Comparison of ENCODE assay signal across 1 cellular context in genomic region chr7:73154586-73155038, GRCh38.
TF ChIP-seq lines count a peak whose summit lies in the region.

No MANE protein-coding gene starts in this region.

TF ChIP-seq in HEK293, 187 proteins besides CTCF, POLR2A, EP300 and RAD21 (continued from another document):
- TF ChIP-seq ZBTB44 (tag by site-specific recombination; IDR thresholded peaks at IDR 0.05): peak; percentile 97
- TF ChIP-seq OSR2 (tag by site-specific recombination; IDR thresholded peaks at IDR 0.05): peak; percentile 93
- peak; percentile 94 for TF ChIP-seq SCRT2 (tag by site-specific recombination; IDR thresholded peaks at IDR 0.05)
- TF ChIP-seq ZNF501 (tag by site-specific recombination; IDR thresholded peaks at IDR 0.05): 0 out of 2 replicates have a peak, but pooled peaks have one; percentile 38
- peak; percentile 89 for TF ChIP-seq ZNF76 (tag by site-specific recombination; IDR thresholded peaks at IDR 0.05; ENCODE audit: borderline replicate concordance, low read depth)
- peak; percentile 38; the same call in 1 of the 2 replicates for TF ChIP-seq KLF8 (tag by site-specific recombination; IDR thresholded peaks at IDR 0.05)
- TF ChIP-seq ZSCAN30 (tag by site-specific recombination; IDR thresholded peaks at IDR 0.05): peak; percentile 56; the same call in 1 of the 2 replicates
- TF ChIP-seq, protein P1, sequence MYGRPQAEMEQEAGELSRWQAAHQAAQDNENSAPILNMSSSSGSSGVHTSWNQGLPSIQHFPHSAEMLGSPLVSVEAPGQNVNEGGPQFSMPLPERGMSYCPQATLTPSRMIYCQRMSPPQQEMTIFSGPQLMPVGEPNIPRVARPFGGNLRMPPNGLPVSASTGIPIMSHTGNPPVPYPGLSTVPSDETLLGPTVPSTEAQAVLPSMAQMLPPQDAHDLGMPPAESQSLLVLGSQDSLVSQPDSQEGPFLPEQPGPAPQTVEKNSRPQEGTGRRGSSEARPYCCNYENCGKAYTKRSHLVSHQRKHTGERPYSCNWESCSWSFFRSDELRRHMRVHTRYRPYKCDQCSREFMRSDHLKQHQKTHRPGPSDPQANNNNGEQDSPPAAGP (tag by site-specific recombination; IDR thresholded peaks at IDR 0.05): peak; percentile 40; the same call in 1 of the 2 replicates
- TF ChIP-seq GLIS2 (tag by site-specific recombination; IDR thresholded peaks at IDR 0.05): peak; percentile 95
- TF ChIP-seq, protein P2, sequence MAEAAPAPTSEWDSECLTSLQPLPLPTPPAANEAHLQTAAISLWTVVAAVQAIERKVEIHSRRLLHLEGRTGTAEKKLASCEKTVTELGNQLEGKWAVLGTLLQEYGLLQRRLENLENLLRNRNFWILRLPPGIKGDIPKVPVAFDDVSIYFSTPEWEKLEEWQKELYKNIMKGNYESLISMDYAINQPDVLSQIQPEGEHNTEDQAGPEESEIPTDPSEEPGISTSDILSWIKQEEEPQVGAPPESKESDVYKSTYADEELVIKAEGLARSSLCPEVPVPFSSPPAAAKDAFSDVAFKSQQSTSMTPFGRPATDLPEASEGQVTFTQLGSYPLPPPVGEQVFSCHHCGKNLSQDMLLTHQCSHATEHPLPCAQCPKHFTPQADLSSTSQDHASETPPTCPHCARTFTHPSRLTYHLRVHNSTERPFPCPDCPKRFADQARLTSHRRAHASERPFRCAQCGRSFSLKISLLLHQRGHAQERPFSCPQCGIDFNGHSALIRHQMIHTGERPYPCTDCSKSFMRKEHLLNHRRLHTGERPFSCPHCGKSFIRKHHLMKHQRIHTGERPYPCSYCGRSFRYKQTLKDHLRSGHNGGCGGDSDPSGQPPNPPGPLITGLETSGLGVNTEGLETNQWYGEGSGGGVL (tag by site-specific recombination; IDR thresholded peaks at IDR 0.05): peak; percentile 51
- TF ChIP-seq SCRT1 (tag by site-specific recombination; IDR thresholded peaks at IDR 0.05; ENCODE audit: borderline replicate concordance): peak; percentile 30; the same call in 1 of the 2 replicates
- TF ChIP-seq ZNF394 (tag by site-specific recombination; IDR thresholded peaks at IDR 0.05; ENCODE audit: borderline replicate concordance): peak; percentile 40; the same call in 1 of the 2 replicates
- TF ChIP-seq ZNF341 (tag by site-specific recombination; IDR thresholded peaks at IDR 0.05; ENCODE audit: low read depth): peak; percentile 78
